In the genomic region with DNA sequence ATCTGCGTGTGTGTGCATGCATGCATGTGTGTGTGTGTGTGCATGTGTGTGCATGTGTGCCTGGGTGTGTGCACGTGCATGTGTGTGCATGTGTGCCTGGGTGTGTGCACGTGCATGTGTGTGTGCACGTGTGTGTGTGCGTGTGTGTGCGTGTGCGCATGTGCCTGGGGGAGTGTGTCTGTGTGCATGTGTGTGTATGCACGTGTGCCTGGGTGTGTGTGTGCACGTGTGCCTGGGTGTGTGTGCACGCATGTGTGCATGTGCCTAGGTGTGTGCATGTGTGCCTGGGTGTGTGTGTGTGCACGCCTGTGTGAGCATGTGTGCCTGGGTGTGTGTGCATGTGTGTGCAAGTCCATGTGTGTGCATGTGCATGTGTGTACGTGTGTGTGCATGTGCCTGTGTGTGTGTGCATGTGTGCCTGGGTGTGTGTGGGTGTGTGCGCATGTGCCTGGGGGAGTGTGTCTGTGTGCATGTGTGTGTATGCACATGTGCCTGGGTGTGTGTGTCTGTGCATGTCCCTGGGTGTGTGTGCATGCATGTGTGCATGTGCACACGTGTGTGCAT, we compare ENCODE assay signal across 25 cellular contexts. TPM values are rescaled to one million over a fixed set of nuclear protein-coding genes. Genes with fewer than 3 reads are reported as not detected.
A peak's percentile ranks its signal among the peaks of the same experiment; 100 is the strongest.
DNase-seq lines count a peak whose midpoint lies in the region; ATAC-seq, FAIRE-seq and TF ChIP-seq lines count a peak whose summit lies in the region.
"Had no signal": no experiment of that assay in that cellular context is flagged by ENCODE, and none has a peak within 500 bp of the region (broad histone marks: within the 10 kb centered on the region; RNA-seq: fewer than 3 reads in every experiment).

No MANE protein-coding gene starts in this region.

- H3K9me3 ChIP-seq in HepG2 (ENCODE audit: low read length): no peaks in the 10 kb centered on the region
- H3K9me3 ChIP-seq in right lobe of liver: no peaks in the 10 kb centered on the region
- peaks cover under 1% of the 10 kb centered on the region for H3K9me3 ChIP-seq in endodermal cell (ENCODE audit: control insufficient read depth, low read length)

- intact Hi-C loops in HepG2 (cut with micrococcal nuclease; ENCODE audit: unreplicated experiment): no loop called here
- intact Hi-C loops in right lobe of liver (cut with DNase I): loop anchor here in 1 of 2 donors (10.0 kb wide), 1 partner anchor 64 kb away; no protein-coding TSS in a partner anchor

- no peak for FAIRE-seq in HepG2 (lab: Jason Lieb, UNC)
- FAIRE-seq: GM12878, H54 had no signal

- peaks cover 6% of the 10 kb centered on the region; the same call in 1 of the 2 replicates for H3K4me1 ChIP-seq in HepG2 (ENCODE audit: insufficient read depth, low read length)
- no peaks in the 10 kb centered on the region for H3K4me1 ChIP-seq in right lobe of liver
- no peaks in the 10 kb centered on the region for H3K4me1 ChIP-seq in endodermal cell (ENCODE audit: control insufficient read depth, insufficient read depth, low read length)

- in situ Hi-C loops in HepG2 (cut with HindIII; ENCODE audit: extremely low pct_ligation_motif_present, low pct_unique_long_range_greater_than_20kb): no loop called here

- ATAC-seq in HepG2 (no peak), right lobe of liver (no peak)
- ATAC-seq in activated CD4-positive, CD25-positive, alpha-beta regulatory T cell treated with anti-CD3 and anti-CD28 coated beads, Interleukin-2, amount 50 U/mL, for 24 hours: no peak
- ATAC-seq: GM12878 had no signal

- H3K27ac Mint-ChIP-seq in endodermal cell (no peak overlapping the region), nephron (peak overlapping the region; percentile 76 to 98 (median 89))
- H3K27ac Mint-ChIP-seq: HFFc6 had no signal

- H3K27me3 Mint-ChIP-seq in endodermal cell (ENCODE audit: insufficient read depth) (no peaks in the 10 kb centered on the region), nephron (ENCODE audit: low read depth) (peaks cover 13% of the 10 kb centered on the region)

- no TSS peak for BruUV-seq in HepG2 (replicated peaks; lab: Mats Ljungman, UMichigan)

- POLR2A ChIA-PET in HepG2 (lab: Yijun Ruan, JAX): no interaction called here

- H3K36me3 ChIP-seq in HepG2 (replicated peaks in 1 of 2; ENCODE audit: control insufficient read depth in 1 of 2, insufficient read depth in 2 of 2, low read length in 2 of 2) (no peaks in the 10 kb centered on the region), right lobe of liver (no peaks in the 10 kb centered on the region), endodermal cell (ENCODE audit: control insufficient read depth, insufficient read depth, low read length) (no peaks in the 10 kb centered on the region)
- H3K36me3 ChIP-seq: BLaER1 treated with 17β-estradiol and CSF1 and Interleukin-3, amounts not matched to agents 10 nM and 100 nM had no signal

- H4K20me1 ChIP-seq in HepG2 (ENCODE audit: insufficient read depth, low read length): no peaks in the 10 kb centered on the region
- H4K20me1 ChIP-seq: BLaER1 treated with 17β-estradiol and CSF1 and Interleukin-3, amounts not matched to agents 10 nM and 100 nM had no signal

- H3K9ac ChIP-seq in HepG2 (ENCODE audit: insufficient read depth, low read depth, low read length) (no peak overlapping the region), endodermal cell (ENCODE audit: extremely low read depth, low read length, poor library complexity, severe bottlenecking) (no peak overlapping the region)
- H3K9ac ChIP-seq: BLaER1 treated with 17β-estradiol and CSF1 and Interleukin-3, amounts not matched to agents 10 nM and 100 nM had no signal

- H3K36me3 Mint-ChIP-seq in endodermal cell (ENCODE audit: low read depth) (no peaks in the 10 kb centered on the region), nephron (ENCODE audit: low read depth) (no peaks in the 10 kb centered on the region)
- H3K36me3 Mint-ChIP-seq: CD4-positive, alpha-beta memory T cell had no signal

- no peak overlapping the region for H3K4me2 ChIP-seq in HepG2 (ENCODE audit: low read depth, low read length)
- H3K4me2 ChIP-seq: BLaER1 treated with 17β-estradiol and CSF1 and Interleukin-3, amounts not matched to agents 10 nM and 100 nM; PC-9 had no signal

- no peak for TF ChIP-seq RAD21 in HepG2 (CRISPR knock-in tag; IDR thresholded peaks at IDR 0.05)

- H3K79me2 ChIP-seq in HepG2 (ENCODE audit: insufficient read depth, low read length): no peaks in the 10 kb centered on the region

- no peak overlapping the region for H3K4me3 ChIP-seq in HepG2 (replicated peaks in 1 of 3; ENCODE audit: insufficient read depth in 1 of 3, low read depth in 2 of 3, low read length in 3 of 3)
- no peak overlapping the region for H3K4me3 ChIP-seq in right lobe of liver
- H3K4me3 ChIP-seq in endodermal cell (ENCODE audit: low read length): no peak overlapping the region
- H3K4me3 ChIP-seq: BLaER1 treated with 17β-estradiol and CSF1 and Interleukin-3, amounts not matched to agents 10 nM and 100 nM; GM12878; PC-9 had no signal

- WGBS in HepG2 (ENCODE audit: low lambda C conversion rate): 55% methylated on average over 10 of the region's 14 CpGs
- WGBS in right lobe of liver (ENCODE audit: insufficient coverage, low coverage, low lambda C conversion rate, missing lambda C conversion rate): 63% methylated on average over 6 of the region's 14 CpGs
- WGBS in endodermal cell (ENCODE audit: insufficient coverage in 1 of 2, insufficient read length in 1 of 2), 2 experiments: 15 to 55% methylated on average over 4 to 13 of the region's 14 CpGs

- no peak for TF ChIP-seq EP300 in HepG2 (IDR thresholded peaks at IDR 0.05; ENCODE audit: low read depth in 2 of 2, low read length in 2 of 2)
- TF ChIP-seq EP300 in HepG2 (CRISPR knock-in tag; IDR thresholded peaks at IDR 0.05; ENCODE audit: borderline replicate concordance): no peak

- TF ChIP-seq CTCF in HepG2 (CRISPR knock-in tag; IDR thresholded peaks at IDR 0.05) (no peak), right lobe of liver (IDR thresholded peaks at IDR 0.05) (no peak), endodermal cell (conservative IDR thresholded peaks at IDR 0.05) (no peak), nephron (IDR thresholded peaks at IDR 0.05; ENCODE audit: unreplicated experiment in 3 of 3) (no peak)

- no peak for TF ChIP-seq POLR2A in HepG2 (IDR thresholded peaks at IDR 0.05; ENCODE audit: insufficient read depth in 1 of 2, low read depth in 2 of 2, low read length in 2 of 2)
- no peak for TF ChIP-seq POLR2A in right lobe of liver (IDR thresholded peaks at IDR 0.05)

- CTCF ChIA-PET in HepG2 (lab: Yijun Ruan, JAX; ENCODE audit: low intra/inter-chr PET ratio, low total read pairs): no interaction called here

- H2AFZ ChIP-seq in HepG2 (ENCODE audit: low read length): no peak overlapping the region
- H2AFZ ChIP-seq: PC-9 had no signal

- H3K4me1 Mint-ChIP-seq in endodermal cell (peaks cover 6% of the 10 kb centered on the region), nephron (peaks cover 48% of the 10 kb centered on the region)
- H3K4me1 Mint-ChIP-seq: CD4-positive, alpha-beta memory T cell had no signal

- no peak overlapping the region for H3K27ac ChIP-seq in HepG2 (ENCODE audit: extremely low read length, insufficient read depth, low read length)
- no peak overlapping the region for H3K27ac ChIP-seq in right lobe of liver
- no peak overlapping the region for H3K27ac ChIP-seq in endodermal cell (ENCODE audit: low read depth, low read length)
- H3K27ac ChIP-seq: BLaER1 treated with 17β-estradiol and CSF1 and Interleukin-3, amounts not matched to agents 10 nM and 100 nM; PC-9 had no signal

- DNase-seq in HepG2 (ENCODE audit: low spot score): no peak
- DNase-seq in right lobe of liver: no peak
- DNase-seq in endodermal cell: peak; percentile 28
- DNase-seq in activated gamma-delta T cell (lab: John Stamatoyannopoulos, UW): no peak
- no peak for DNase-seq in NCI-H526 treated with DMSO at 0.1 percent for 48 hours (lab: John Stamatoyannopoulos, UW)
- no peak for DNase-seq in NCI-H187 (lab: John Stamatoyannopoulos, UW)
- DNase-seq: 8988T; CD4-positive, alpha-beta memory T cell; DND-41; HFFc6; KG1; NCI-H1092 treated with DMSO at 0.1 percent for 48 hours; NCI-H1436 treated with DMSO at 0.1 percent for 48 hours; NCI-H2029; NCI-H2227 treated with DMSO at 0.1 percent for 48 hours; NCI-H510A; NCI-H748 treated with DMSO at 0.1 percent for 48 hours; PC-9; RPMI8226; SHP77 had no signal

- H3K9me3 Mint-ChIP-seq in endodermal cell: peaks cover 3% of the 10 kb centered on the region
- H3K9me3 Mint-ChIP-seq in nephron: no peaks in the 10 kb centered on the region
- H3K9me3 Mint-ChIP-seq: CD4-positive, alpha-beta memory T cell; HFFc6 had no signal

- H3K27me3 ChIP-seq in HepG2 (ENCODE audit: control insufficient read depth in 1 of 2, insufficient read depth in 2 of 2, low read length in 2 of 2) (peaks cover 6 to 41% of the 10 kb centered on the region in 2 experiments; a peak in 4 of 5 replicates), right lobe of liver (no peaks in the 10 kb centered on the region), endodermal cell (ENCODE audit: control insufficient read depth, insufficient read depth, low read length, poor library complexity, severe bottlenecking) (no peaks in the 10 kb centered on the region)

- H3K4me3 Mint-ChIP-seq in endodermal cell: no peak overlapping the region
- no peak overlapping the region for H3K4me3 Mint-ChIP-seq in nephron
- H3K4me3 Mint-ChIP-seq: CD4-positive, alpha-beta memory T cell; HFFc6 had no signal

RNA-seq across cellular contexts. Expression of gene COL6A2, which starts 29.3 kb away (rescaled TPM):
- 0.07 and 0.14 TPM in 2 replicates for total RNA-seq in HepG2 (2016; rRNA removed; fragmentation: Illumina TruSeq; extraction: Trizol)
- not detected in 2 replicates for total RNA-seq in HepG2 (2016; cell fraction: cytosol; rRNA removed; fragmentation: Illumina TruSeq; extraction: Trizol; ENCODE audit: low read depth)
- total RNA-seq in HepG2 (2016; cell fraction: insoluble cytoplasmic fraction; rRNA removed; fragmentation: Illumina TruSeq; extraction: Trizol): 0.06 TPM in 1 of 2 replicates, not detected in the other
- not detected in 2 replicates for total RNA-seq in HepG2 (2016; cell fraction: membrane; rRNA removed; fragmentation: Illumina TruSeq; extraction: Trizol)
- 0.13 and 0.22 TPM in 2 replicates for total RNA-seq in HepG2 (2016; cell fraction: nucleus; rRNA removed; fragmentation: Illumina TruSeq; extraction: Trizol)
- polyA plus RNA-seq in HepG2 (2011; rRNA removed): 0.41 and 1.6 TPM in 2 replicates
- 0.27 and 0.31 TPM in 2 replicates for polyA plus RNA-seq in HepG2 (2011; cell fraction: cytosol; rRNA removed)
- polyA plus RNA-seq in HepG2 (2011; cell fraction: nucleus; rRNA removed): 8.5 and 10.4 TPM in 2 replicates
- 0.36 and 0.81 TPM in 2 replicates for polyA plus RNA-seq in HepG2 (2012)
- polyA plus RNA-seq in HepG2 (2016; cell fraction: cytosol; fragmentation: Illumina TruSeq; extraction: Trizol; ENCODE audit: low read depth): not detected in 2 replicates
- not detected in 2 replicates for polyA plus RNA-seq in HepG2 (2016; cell fraction: insoluble cytoplasmic fraction; fragmentation: Illumina TruSeq; extraction: Trizol; ENCODE audit: low read depth)
- polyA plus RNA-seq in HepG2 (2016; cell fraction: membrane; fragmentation: Illumina TruSeq; extraction: Trizol; ENCODE audit: low read depth): not detected in 2 replicates
- 0.48 and 0.69 TPM in 2 replicates for polyA plus RNA-seq in HepG2 (2016; cell fraction: nucleus; fragmentation: Illumina TruSeq; extraction: Trizol; ENCODE audit: insufficient read depth, low read depth)
- polyA minus RNA-seq in HepG2 (2011; rRNA and poly(A)+ RNA removed; ENCODE audit: low replicate concordance): 0.44 TPM in 1 of 2 replicates, not detected in the other
- polyA minus RNA-seq in HepG2 (2011; cell fraction: cytosol; rRNA and poly(A)+ RNA removed): not detected in 2 replicates
- 0.52 and 1.2 TPM in 2 replicates for polyA minus RNA-seq in HepG2 (2011; cell fraction: nucleus; rRNA and poly(A)+ RNA removed)
- total RNA-seq in right lobe of liver: 10 to 100 TPM; 17.3 to 81.7 (median 38.4) TPM
- 100 to 1,000 TPM; 259 to 377 TPM for total RNA-seq in endodermal cell
- polyA plus RNA-seq in endodermal cell (2013, experiment 1 of 2): 117 TPM
- polyA plus RNA-seq in endodermal cell (2013, experiment 2 of 2): 114 TPM

Comparison
In these comparisons a context has a peak if more than half of its experiments do, and no peak if none do; other contexts are left out.
1. RNA of gene COL6A2, which starts 29.3 kb away (total RNA-seq): 259 to 377 TPM in endodermal cell and 17.3 to 81.7 TPM in right lobe of liver; 0.06 to 0.22 TPM in HepG2; every median in the first group is over 10 times any median in the second.